ENCODE assay signal across 8 cellular contexts in genomic region chr11:65013692-65014145, GRCh38. TPM values are rescaled to one million over a fixed set of nuclear protein-coding genes. Genes with fewer than 3 reads are reported as not detected.
DNase-seq lines count a peak whose midpoint lies in the region; ATAC-seq, FAIRE-seq and TF ChIP-seq lines count a peak whose summit lies in the region.

No MANE protein-coding gene starts in this region.

- peak overlapping the region; percentile 95 to 96 for H3K27ac Mint-ChIP-seq in T-cell
- H3K27ac Mint-ChIP-seq in astrocyte (ENCODE audit: unreplicated experiment), result peak overlapping the region; percentile 84

- H3K79me2 ChIP-seq in MM.1S (ENCODE audit: low read length), result peaks cover 7% of the 10 kb centered on the region
- peaks cover 19% of the 10 kb centered on the region for H3K79me2 ChIP-seq in astrocyte (ENCODE audit: insufficient read depth, low read length)
- peaks cover 20% of the 10 kb centered on the region for H3K79me2 ChIP-seq in hepatocyte

- H4K20me1 ChIP-seq in MM.1S (ENCODE audit: insufficient read depth, low read length), result no peaks in the 10 kb centered on the region
- no peaks in the 10 kb centered on the region for H4K20me1 ChIP-seq in astrocyte (ENCODE audit: insufficient read depth, low read length)
- no peaks in the 10 kb centered on the region for H4K20me1 ChIP-seq in hepatocyte (ENCODE audit: insufficient read depth, poor library complexity, severe bottlenecking)

- in situ Hi-C loops in HAP-1 (cut with MboI; ENCODE audit: low sequenced_read_pairs), result no loop called here

- WGBS in hepatocyte (ENCODE audit: low lambda C conversion rate, missing lambda C conversion rate), result under 1% methylated on average over 37 of the region's 37 CpGs

- H3K27me3 ChIP-seq in HAP-1 (ENCODE audit: low read depth), result no peaks in the 10 kb centered on the region
- no peaks in the 10 kb centered on the region for H3K27me3 ChIP-seq in MM.1S (replicated peaks; ENCODE audit: insufficient read depth, low read length)
- no peaks in the 10 kb centered on the region for H3K27me3 ChIP-seq in astrocyte (ENCODE audit: insufficient read depth, low read length)
- no peaks in the 10 kb centered on the region for H3K27me3 ChIP-seq in hepatocyte

- H3K4me2 ChIP-seq in MM.1S (ENCODE audit: low read depth, low read length) (peak overlapping the region; percentile 93), astrocyte (ENCODE audit: low read length) (peak overlapping the region; percentile 98), hepatocyte (peak overlapping the region; percentile 91)

- CTCF ChIA-PET in T-cell (lab: Charles Lee), result interaction anchor here in 1 of 2 donors (0.9 kb wide), 1 partner anchor 15 kb away, joined by 3 read pairs; no protein-coding TSS in a partner anchor

- H3K9ac ChIP-seq in MM.1S (ENCODE audit: low read length), result peak overlapping the region; percentile 94
- H3K9ac ChIP-seq in astrocyte (ENCODE audit: low read length), result peak overlapping the region; percentile 96

- no peak for FAIRE-seq in astrocyte (lab: Jason Lieb, UNC)

- no peaks in the 10 kb centered on the region for H3K27me3 Mint-ChIP-seq in T-cell
- H3K27me3 Mint-ChIP-seq in astrocyte (ENCODE audit: low read depth, unreplicated experiment), result no peaks in the 10 kb centered on the region

- H3K9me3 ChIP-seq in HAP-1 (no peaks in the 10 kb centered on the region; the same call in 1 of the 2 replicates), MM.1S (replicated peaks; ENCODE audit: insufficient read depth, low read length) (no peaks in the 10 kb centered on the region), astrocyte (ENCODE audit: insufficient read depth, low read depth, low read length) (no peaks in the 10 kb centered on the region), hepatocyte (ENCODE audit: low read depth) (no peaks in the 10 kb centered on the region)

- H3K4me1 Mint-ChIP-seq in T-cell (peaks cover 22 to 32% (median 25%) of the 10 kb centered on the region in 3 donors), astrocyte (ENCODE audit: low read depth, unreplicated experiment) (peaks cover 6% of the 10 kb centered on the region)

- ATAC-seq in T-cell (replicated peaks in 1 of 4), result peak; percentile 85 to 89 (median 86)

- DNase-seq in GM12864 (ENCODE audit: low read depth), result peak; percentile 71
- peak; percentile 94 to 95 for DNase-seq in HAP-1 (ENCODE audit: low spot score in 2 of 2)
- peak; percentile 91 for DNase-seq in MM.1S
- DNase-seq in T-cell, result peak in 33 of 34 experiments; percentile 66 to 92 (median 84)
- DNase-seq in astrocyte (ENCODE audit: low read depth), result peak; percentile 79
- peak; percentile 94 for DNase-seq in hepatocyte (ENCODE audit: low spot score)
- DNase-seq in renal cortical epithelial cell (ENCODE audit: low read depth), result peak; percentile 68
- no peak for DNase-seq in DMS53 (lab: John Stamatoyannopoulos, UW)

- peaks cover 14% of the 10 kb centered on the region; the same call in 1 of the 2 replicates for H3F3A ChIP-seq in MM.1S (ENCODE audit: insufficient read depth, low read length)

- H3K9me3 Mint-ChIP-seq in T-cell (no peaks in the 10 kb centered on the region), astrocyte (ENCODE audit: unreplicated experiment) (no peaks in the 10 kb centered on the region)

- peak overlapping the region; percentile 99 for H2AFZ ChIP-seq in MM.1S (ENCODE audit: low read length)
- peak overlapping the region; percentile 94 for H2AFZ ChIP-seq in astrocyte (ENCODE audit: low read depth, low read length)
- H2AFZ ChIP-seq in hepatocyte, result peak overlapping the region; percentile 91

- H3K9me2 ChIP-seq in MM.1S (replicated peaks; ENCODE audit: insufficient read depth, low read length), result no peaks in the 10 kb centered on the region
- H3K9me2 ChIP-seq in hepatocyte (replicated peaks; ENCODE audit: insufficient read depth), result no peaks in the 10 kb centered on the region

- H3K36me3 ChIP-seq in HAP-1 (replicated peaks), result peaks cover 15% of the 10 kb centered on the region
- H3K36me3 ChIP-seq in MM.1S (replicated peaks; ENCODE audit: insufficient read depth, low read length), result no peaks in the 10 kb centered on the region
- no peaks in the 10 kb centered on the region for H3K36me3 ChIP-seq in astrocyte (ENCODE audit: insufficient read depth, low read length)
- no peaks in the 10 kb centered on the region for H3K36me3 ChIP-seq in hepatocyte (replicated peaks; ENCODE audit: insufficient read depth, low read depth)

- peak overlapping the region; percentile 86 to 94 (median 88) for H3K4me3 Mint-ChIP-seq in T-cell
- peak overlapping the region; percentile 87 for H3K4me3 Mint-ChIP-seq in astrocyte (ENCODE audit: unreplicated experiment)

- H3K4me3 ChIP-seq in GM12864 (ENCODE audit: low read depth, low read length) (peak overlapping the region; percentile 74), HAP-1 (peak overlapping the region; percentile 64), MM.1S (ENCODE audit: low read length) (peak overlapping the region; percentile 88), astrocyte (ENCODE audit: insufficient read depth, low read depth, low read length) (peak overlapping the region; percentile 80), hepatocyte (peak overlapping the region; percentile 56)

- peaks cover 10% of the 10 kb centered on the region for H3K4me1 ChIP-seq in HAP-1
- peaks cover 7% of the 10 kb centered on the region; the same call in 1 of the 2 replicates for H3K4me1 ChIP-seq in MM.1S (ENCODE audit: low read length)
- peaks cover 10% of the 10 kb centered on the region for H3K4me1 ChIP-seq in astrocyte (ENCODE audit: insufficient read depth, low read length)
- H3K4me1 ChIP-seq in hepatocyte (ENCODE audit: insufficient read depth), result peaks cover 6% of the 10 kb centered on the region

- peaks cover 5% of the 10 kb centered on the region for H3K36me3 Mint-ChIP-seq in T-cell
- peaks cover 5% of the 10 kb centered on the region for H3K36me3 Mint-ChIP-seq in astrocyte (ENCODE audit: low read depth, unreplicated experiment)

- POLR2A ChIA-PET in T-cell (lab: Charles Lee), result interaction anchor here in 1 of 2 donors (0.7 kb wide), 1 partner anchor 108 kb away, joined by 5 read pairs; the partner anchor contains the start of genes FAU and MRPL49

- TF ChIP-seq CTCF in GM12864 (IDR thresholded peaks at IDR 0.05; ENCODE audit: low read depth, low read length, missing control alignments), result peak; percentile 15
- no peak for TF ChIP-seq CTCF in MM.1S (IDR thresholded peaks at IDR 0.05; ENCODE audit: low read length)
- TF ChIP-seq CTCF in astrocyte (IDR thresholded peaks at IDR 0.05; ENCODE audit: insufficient read depth, low read depth, low read length), result peak; percentile 47
- peak; percentile 3 for TF ChIP-seq CTCF in hepatocyte (IDR thresholded peaks at IDR 0.05; ENCODE audit: poor library complexity)

- H3K27ac ChIP-seq in MM.1S (ENCODE audit: low read length), result peak overlapping the region; percentile 98
- H3K27ac ChIP-seq in astrocyte (ENCODE audit: low read depth, low read length), result peak overlapping the region; percentile 98
- peak overlapping the region; percentile 98 for H3K27ac ChIP-seq in hepatocyte

RNA-seq across cellular contexts. Expression of gene ARL2, which starts 0.2 kb away (rescaled TPM):
- total RNA-seq in T-cell (10 to 100 TPM; 19.7 to 44.3 (median 39.5) TPM), astrocyte (41.7 and 47.6 TPM in 2 replicates), hepatocyte (68.2 and 69.1 TPM in 2 replicates), renal cortical epithelial cell (87.3 and 107 TPM in 2 replicates)
- polyA plus RNA-seq in hepatocyte, result 126 and 127 TPM in 2 replicates

RNA-seq across cellular contexts. Expression of gene SNX15, which starts 13.5 kb away (rescaled TPM):
- total RNA-seq in T-cell (10 to 100 TPM; 19.6 to 28.6 (median 25.4) TPM), astrocyte (15.4 and 18.5 TPM in 2 replicates), hepatocyte (9.9 and 12.9 TPM in 2 replicates), renal cortical epithelial cell (10.4 and 13.3 TPM in 2 replicates)
- 22.0 and 27.3 TPM in 2 replicates for polyA plus RNA-seq in hepatocyte

RNA-seq across cellular contexts. Expression of gene BATF2, which starts 16.9 kb away (rescaled TPM):
- total RNA-seq in T-cell (under 1 TPM in 2 of 5 donors, not detected in 3; 0.09 to 0.26 TPM), astrocyte (4.5 and 5.0 TPM in 2 replicates), hepatocyte (0.68 and 1.9 TPM in 2 replicates), renal cortical epithelial cell (1.1 and 1.6 TPM in 2 replicates)
- 2.6 TPM in 1 of 2 replicates, not detected in the other for polyA plus RNA-seq in hepatocyte

RNA-seq across cellular contexts. Expression of gene SAC3D1, which starts 27.3 kb away (rescaled TPM):
- total RNA-seq in T-cell (10 to 100 TPM in 3 of 5 donors, 1 to 10 TPM in 2; 3.1 to 16.9 (median 14.5) TPM), astrocyte (13.8 and 14.6 TPM in 2 replicates), hepatocyte (10.8 and 12.2 TPM in 2 replicates), renal cortical epithelial cell (11.3 and 13.4 TPM in 2 replicates)
- 18.5 and 23.8 TPM in 2 replicates for polyA plus RNA-seq in hepatocyte

RNA-seq across cellular contexts. Expression of gene MAJIN, which starts 41.8 kb away (rescaled TPM):
- total RNA-seq in T-cell (1 to 10 TPM in 1 of 5 donors, under 1 TPM in 3, not detected in 1; 0.44 to 1.8 (median 0.82) TPM), astrocyte (not detected in 2 replicates), hepatocyte (not detected in 2 replicates), renal cortical epithelial cell (not detected in 2 replicates)
- polyA plus RNA-seq in hepatocyte, result not detected in 2 replicates
